1 cellular context compared by ENCODE assay signal in the genomic region with DNA sequence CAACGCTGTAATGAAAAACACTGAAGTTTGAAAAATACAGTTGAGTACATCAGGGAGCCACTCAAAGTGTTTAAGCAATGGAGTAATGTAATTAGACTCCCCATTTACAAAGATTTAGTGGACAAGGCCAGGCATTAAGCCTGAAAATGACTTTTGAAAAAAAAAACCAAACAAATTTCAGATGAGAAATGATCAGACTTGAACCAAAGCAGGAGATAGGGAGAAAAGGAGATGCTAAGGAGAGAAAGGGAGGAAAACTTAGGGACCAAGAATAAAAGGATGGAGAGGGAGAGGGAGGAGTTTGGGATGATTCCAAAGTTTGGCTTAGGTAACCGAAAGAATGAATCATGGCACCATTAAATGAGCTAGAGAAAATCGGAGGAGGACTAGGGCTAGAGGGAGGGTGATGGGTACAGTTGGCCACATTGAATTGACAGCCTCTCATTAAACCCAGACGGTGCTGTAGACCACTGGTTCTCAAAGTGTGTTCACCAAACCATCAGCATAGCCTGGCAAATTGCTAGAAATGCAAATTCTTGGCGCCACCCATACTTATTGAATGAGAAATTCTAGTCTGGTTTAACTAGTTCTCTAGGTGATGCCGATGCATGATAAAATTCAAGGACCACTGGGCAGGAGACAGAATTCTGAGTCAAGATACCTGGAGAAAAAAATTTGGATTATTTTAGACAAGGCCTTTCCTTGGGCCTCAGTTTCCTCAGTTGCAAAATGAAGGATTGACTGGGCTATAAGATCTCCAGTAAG.
TF ChIP-seq lines count a peak whose summit lies in the region.

No MANE protein-coding gene starts in this region.

TF ChIP-seq in HEK293, 187 proteins besides CTCF, POLR2A, EP300 and RAD21 (continued from another document):
- TF ChIP-seq, protein P1, sequence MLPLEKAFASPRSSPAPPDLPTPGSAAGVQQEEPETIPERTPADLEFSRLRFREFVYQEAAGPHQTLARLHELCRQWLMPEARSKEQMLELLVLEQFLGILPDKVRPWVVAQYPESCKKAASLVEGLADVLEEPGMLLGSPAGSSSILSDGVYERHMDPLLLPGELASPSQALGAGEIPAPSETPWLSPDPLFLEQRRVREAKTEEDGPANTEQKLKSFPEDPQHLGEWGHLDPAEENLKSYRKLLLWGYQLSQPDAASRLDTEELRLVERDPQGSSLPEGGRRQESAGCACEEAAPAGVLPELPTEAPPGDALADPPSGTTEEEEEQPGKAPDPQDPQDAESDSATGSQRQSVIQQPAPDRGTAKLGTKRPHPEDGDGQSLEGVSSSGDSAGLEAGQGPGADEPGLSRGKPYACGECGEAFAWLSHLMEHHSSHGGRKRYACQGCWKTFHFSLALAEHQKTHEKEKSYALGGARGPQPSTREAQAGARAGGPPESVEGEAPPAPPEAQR (tag by site-specific recombination; IDR thresholded peaks at IDR 0.05) = no peak
- TF ChIP-seq ZNF394 (tag by site-specific recombination; IDR thresholded peaks at IDR 0.05; ENCODE audit: borderline replicate concordance) (no peak), FEZF1 (tag by site-specific recombination; IDR thresholded peaks at IDR 0.05) (no peak), ZNF596 (tag by site-specific recombination; IDR thresholded peaks at IDR 0.05) (no peak), ZNF510 (tag by site-specific recombination; IDR thresholded peaks at IDR 0.05; ENCODE audit: insufficient replicate concordance) (no peak), ZNF548 (tag by site-specific recombination; IDR thresholded peaks at IDR 0.05) (no peak), ZNF37A (tag by site-specific recombination; IDR thresholded peaks at IDR 0.05) (no peak), ZNF76 (tag by site-specific recombination; IDR thresholded peaks at IDR 0.05; ENCODE audit: borderline replicate concordance, low read depth) (no peak), GLI4 (tag by site-specific recombination; IDR thresholded peaks at IDR 0.05) (0 out of 2 replicates have a peak, but pooled peaks have one; percentile 23), ZNF658 (tag by site-specific recombination; IDR thresholded peaks at IDR 0.05) (no peak), ZNF792 (tag by site-specific recombination; IDR thresholded peaks at IDR 0.05) (no peak), ZNF121 (tag by site-specific recombination; IDR thresholded peaks at IDR 0.05) (no peak), ZNF629 (tag by site-specific recombination; IDR thresholded peaks at IDR 0.05) (no peak), ZNF521 (tag by site-specific recombination; IDR thresholded peaks at IDR 0.05) (no peak), ZNF155 (tag by site-specific recombination; IDR thresholded peaks at IDR 0.05) (no peak), ZBTB17 (tag by site-specific recombination; IDR thresholded peaks at IDR 0.05) (peak; percentile 54; the same call in 1 of the 2 replicates), HOXC10 (CRISPR knock-in tag; IDR thresholded peaks at IDR 0.05) (no peak), ZNF626 (tag by site-specific recombination; IDR thresholded peaks at IDR 0.05) (no peak), ZNF366 (tag by site-specific recombination; conservative IDR thresholded peaks at IDR 0.05) (peak; percentile 44)
- TF ChIP-seq, protein P2, sequence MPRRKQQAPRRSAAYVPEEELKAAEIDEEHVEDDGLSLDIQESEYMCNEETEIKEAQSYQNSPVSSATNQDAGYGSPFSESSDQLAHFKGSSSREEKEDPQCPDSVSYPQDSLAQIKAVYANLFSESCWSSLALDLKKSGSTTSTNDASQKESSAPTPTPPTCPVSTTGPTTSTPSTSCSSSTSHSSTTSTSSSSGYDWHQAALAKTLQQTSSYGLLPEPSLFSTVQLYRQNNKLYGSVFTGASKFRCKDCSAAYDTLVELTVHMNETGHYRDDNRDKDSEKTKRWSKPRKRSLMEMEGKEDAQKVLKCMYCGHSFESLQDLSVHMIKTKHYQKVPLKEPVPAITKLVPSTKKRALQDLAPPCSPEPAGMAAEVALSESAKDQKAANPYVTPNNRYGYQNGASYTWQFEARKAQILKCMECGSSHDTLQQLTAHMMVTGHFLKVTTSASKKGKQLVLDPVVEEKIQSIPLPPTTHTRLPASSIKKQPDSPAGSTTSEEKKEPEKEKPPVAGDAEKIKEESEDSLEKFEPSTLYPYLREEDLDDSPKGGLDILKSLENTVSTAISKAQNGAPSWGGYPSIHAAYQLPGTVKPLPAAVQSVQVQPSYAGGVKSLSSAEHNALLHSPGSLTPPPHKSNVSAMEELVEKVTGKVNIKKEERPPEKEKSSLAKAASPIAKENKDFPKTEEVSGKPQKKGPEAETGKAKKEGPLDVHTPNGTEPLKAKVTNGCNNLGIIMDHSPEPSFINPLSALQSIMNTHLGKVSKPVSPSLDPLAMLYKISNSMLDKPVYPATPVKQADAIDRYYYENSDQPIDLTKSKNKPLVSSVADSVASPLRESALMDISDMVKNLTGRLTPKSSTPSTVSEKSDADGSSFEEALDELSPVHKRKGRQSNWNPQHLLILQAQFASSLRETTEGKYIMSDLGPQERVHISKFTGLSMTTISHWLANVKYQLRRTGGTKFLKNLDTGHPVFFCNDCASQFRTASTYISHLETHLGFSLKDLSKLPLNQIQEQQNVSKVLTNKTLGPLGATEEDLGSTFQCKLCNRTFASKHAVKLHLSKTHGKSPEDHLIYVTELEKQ (tag by site-specific recombination; IDR thresholded peaks at IDR 0.05; ENCODE audit: borderline replicate concordance) = peak; percentile 19; the same call in 1 of the 2 replicates
